1 cellular context compared by ENCODE assay signal in genomic region chr16:88741368-88741767, GRCh38.
TF ChIP-seq lines count a peak whose summit lies in the region.

No MANE protein-coding gene starts in this region.

TF ChIP-seq in WTC11, 78 proteins besides CTCF, POLR2A, EP300 and RAD21 (continued from another document):
- TF ChIP-seq, protein P1, sequence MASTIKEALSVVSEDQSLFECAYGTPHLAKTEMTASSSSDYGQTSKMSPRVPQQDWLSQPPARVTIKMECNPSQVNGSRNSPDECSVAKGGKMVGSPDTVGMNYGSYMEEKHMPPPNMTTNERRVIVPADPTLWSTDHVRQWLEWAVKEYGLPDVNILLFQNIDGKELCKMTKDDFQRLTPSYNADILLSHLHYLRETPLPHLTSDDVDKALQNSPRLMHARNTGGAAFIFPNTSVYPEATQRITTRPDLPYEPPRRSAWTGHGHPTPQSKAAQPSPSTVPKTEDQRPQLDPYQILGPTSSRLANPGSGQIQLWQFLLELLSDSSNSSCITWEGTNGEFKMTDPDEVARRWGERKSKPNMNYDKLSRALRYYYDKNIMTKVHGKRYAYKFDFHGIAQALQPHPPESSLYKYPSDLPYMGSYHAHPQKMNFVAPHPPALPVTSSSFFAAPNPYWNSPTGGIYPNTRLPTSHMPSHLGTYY (CRISPR knock-in tag; IDR thresholded peaks at IDR 0.05) = no peak
- TF ChIP-seq GRHL2 (CRISPR knock-in tag; IDR thresholded peaks at IDR 0.05; ENCODE audit: insufficient replicate concordance, severe bottlenecking) (no peak), HMGA2 (CRISPR knock-in tag; IDR thresholded peaks at IDR 0.05) (no peak), NFE2L1 (CRISPR knock-in tag; IDR thresholded peaks at IDR 0.05) (no peak), CREM (CRISPR knock-in tag; IDR thresholded peaks at IDR 0.05) (no peak), ZMAT4 (CRISPR knock-in tag; IDR thresholded peaks at IDR 0.05) (no peak)
- TF ChIP-seq, protein P2, sequence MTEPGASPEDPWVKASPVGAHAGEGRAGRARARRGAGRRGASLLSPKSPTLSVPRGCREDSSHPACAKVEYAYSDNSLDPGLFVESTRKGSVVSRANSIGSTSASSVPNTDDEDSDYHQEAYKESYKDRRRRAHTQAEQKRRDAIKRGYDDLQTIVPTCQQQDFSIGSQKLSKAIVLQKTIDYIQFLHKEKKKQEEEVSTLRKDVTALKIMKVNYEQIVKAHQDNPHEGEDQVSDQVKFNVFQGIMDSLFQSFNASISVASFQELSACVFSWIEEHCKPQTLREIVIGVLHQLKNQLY (CRISPR knock-in tag; IDR thresholded peaks at IDR 0.05) = no peak
TF ChIP-seq in WTC11: peak in this region for 0.
